Comparison of ENCODE assay signal across 26 cellular contexts in the genomic region with DNA sequence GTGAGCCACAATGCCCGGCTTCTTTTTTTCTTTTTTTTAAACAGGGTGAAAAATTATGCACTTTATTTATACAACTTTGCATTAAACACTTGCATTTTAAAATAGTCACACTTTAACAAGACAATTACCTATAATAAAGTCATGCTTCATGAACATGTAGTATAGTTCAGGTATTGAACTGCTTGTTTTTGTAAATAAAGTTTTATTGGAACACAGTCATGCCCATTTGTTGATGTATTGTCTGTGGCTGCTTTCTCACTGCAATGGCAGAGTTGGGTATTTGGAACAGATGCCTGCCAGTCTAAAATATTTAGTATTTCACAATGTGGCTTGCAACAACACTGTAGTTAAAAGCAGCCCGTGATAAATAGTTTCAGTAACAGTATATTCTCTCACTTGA. TPM values are rescaled to one million over a fixed set of nuclear protein-coding genes. Genes with fewer than 3 reads are reported as not detected.
"Had no signal": no experiment of that assay in that cellular context is flagged by ENCODE, and none has a peak within 500 bp of the region (broad histone marks: within the 10 kb centered on the region; RNA-seq: fewer than 3 reads in every experiment).

No MANE protein-coding gene starts in this region.

- H3K4me2 ChIP-seq: PC-9 had no signal

- H3K4me3 ChIP-seq: PC-9, Peyer's patch, SJSA1, SK-N-MC had no signal

- H3K27me3 ChIP-seq: Peyer's patch, SJSA1 had no signal

- H2AFZ ChIP-seq: PC-9 had no signal

- H3K9me3 ChIP-seq: SJSA1 had no signal

- H3K4me1 ChIP-seq: Peyer's patch, SJSA1 had no signal

- H3K36me3 ChIP-seq: Peyer's patch, SJSA1 had no signal

- H3K27ac ChIP-seq: PC-9, Peyer's patch, SJSA1, SK-N-MC had no signal

- DNase-seq: IMR-90, NCI-H1092, NCI-H1105 treated with DMSO at 0.1 percent for 48 hours, NCI-H1417 treated with DMSO at 0.1 percent for 48 hours, NCI-H146, NCI-H1694 treated with DMSO at 0.1 percent for 48 hours, NCI-H1930, NCI-H2081 treated with DMSO at 0.1 percent for 48 hours, NCI-H2171, NCI-H226, NCI-H446, NCI-H510A, NCI-H524 treated with DMSO at 0.1 percent for 48 hours, NCI-H69, NCI-H774, OCI-M1, PC-9, Peyer's patch, Right ventricle myocardium superior, SIG-M5 had no signal

RNA-seq across cellular contexts. Expression of a gene that starts 32.8 kb away (rescaled TPM):
- total RNA-seq: HT-29, IMR-90, LHCN-M2, MCF 10A, PC-9, RPMI7951, SJSA1 had no signal
- polyA plus RNA-seq: IMR-90 had no signal

RNA-seq across cellular contexts. Expression of a gene that starts 51.6 kb away (rescaled TPM):
- total RNA-seq: HT-29, IMR-90, LHCN-M2, MCF 10A, PC-9, Peyer's patch, RPMI7951, SJSA1 had no signal
- polyA plus RNA-seq: IMR-90 had no signal
